In the genomic region with DNA sequence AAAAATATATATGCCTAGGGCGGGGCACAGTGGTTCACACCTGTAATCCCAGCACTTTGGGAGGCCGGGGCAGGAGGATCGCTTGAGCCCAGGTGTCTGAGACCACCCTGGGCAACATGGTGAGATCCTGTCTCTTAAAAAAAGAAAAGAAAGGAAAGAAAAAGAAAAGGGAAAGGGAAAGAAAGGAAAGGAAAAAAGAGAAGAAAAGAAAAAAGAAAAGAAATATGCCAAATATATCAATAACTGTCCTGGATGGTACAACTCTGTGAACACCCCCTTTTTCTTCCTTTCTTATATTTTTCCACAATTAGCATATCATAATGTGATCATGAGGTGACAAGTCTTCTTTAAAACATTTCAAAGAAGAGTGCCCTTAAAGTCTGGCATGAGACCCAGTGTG, we compare ENCODE assay signal across 20 cellular contexts. TPM values are rescaled to one million over a fixed set of nuclear protein-coding genes. Genes with fewer than 3 reads are reported as not detected.
"Had no signal": no experiment of that assay in that cellular context is flagged by ENCODE, and none has a peak within 500 bp of the region (broad histone marks: within the 10 kb centered on the region; RNA-seq: fewer than 3 reads in every experiment).

No MANE protein-coding gene starts in this region.

- H3K36me3 ChIP-seq: cardiac muscle cell, colonic mucosa, neutrophil, suprapubic skin, upper lobe of right lung had no signal

- H3K4me3 Mint-ChIP-seq: activated CD4-positive, alpha-beta T cell treated with anti-CD3 and anti-CD28 coated beads, Interleukin-2, amount 10 ng/mL, durations not matched to agents 7 days and 5 days; activated T-helper 1 cell treated with anti-CD3 and anti-CD28 coated beads, Interleukin-12 subunit alpha, Interleukin-12 subunit beta, Interleukin-2, Interleukin-4 antibody, amounts not matched to agents 30 ng/mL and 10 ng/mL and 1 ng/mL, durations not matched to agents 14 hours and 24 hours and 36 hours; stimulated activated memory B cell treated with anti-CD40 and anti-IgM and Interleukin-4, amounts not matched to agents 10 μg/mL and 1 μg/mL and 100 μg/mL, for 72 hours had no signal

- H3K27ac ChIP-seq: cardiac muscle cell, colonic mucosa, foreskin keratinocyte, neutrophil, parathyroid adenoma, SJSA1, upper lobe of right lung had no signal

- H3K27me3 ChIP-seq: cardiac muscle cell, colonic mucosa, foreskin keratinocyte, neutrophil, SJSA1, suprapubic skin, upper lobe of right lung had no signal

- DNase-seq: activated CD4-positive, alpha-beta T cell treated with anti-CD3 and anti-CD28 coated beads, Interleukin-2, amount 10 ng/mL, durations not matched to agents 7 days and 5 days; activated CD4-positive, CD25-positive, alpha-beta regulatory T cell; activated naive CD4-positive, alpha-beta T cell treated with Interleukin-2 at 50 U/mL for 16 hours; aorta; colonic mucosa; effector CD4-positive, alpha-beta T cell; foreskin keratinocyte; head of caudate nucleus; left cardiac atrium; stimulated activated CD4-positive, alpha-beta T cell treated with anti-CD3 and anti-CD28 coated beads, Interleukin-2, amount 100 ng/mL, for 48 hours; SW 1271; upper lobe of right lung had no signal

- H3K27ac Mint-ChIP-seq: activated CD4-positive, alpha-beta T cell treated with anti-CD3 and anti-CD28 coated beads, Interleukin-2, amount 10 ng/mL, durations not matched to agents 7 days and 5 days; activated T-helper 1 cell treated with anti-CD3 and anti-CD28 coated beads, Interleukin-12 subunit alpha, Interleukin-12 subunit beta, Interleukin-2, Interleukin-4 antibody, amounts not matched to agents 30 ng/mL and 10 ng/mL and 1 ng/mL, durations not matched to agents 14 hours and 24 hours and 36 hours; stimulated activated memory B cell treated with anti-CD40 and anti-IgM and Interleukin-4, amounts not matched to agents 10 μg/mL and 1 μg/mL and 100 μg/mL, for 72 hours had no signal

- H3K9me3 ChIP-seq: colonic mucosa, neutrophil, SJSA1, suprapubic skin, upper lobe of right lung had no signal

- H3K9me3 Mint-ChIP-seq: activated CD4-positive, alpha-beta T cell treated with anti-CD3 and anti-CD28 coated beads, Interleukin-2, amount 10 ng/mL, durations not matched to agents 7 days and 5 days; activated T-helper 1 cell treated with anti-CD3 and anti-CD28 coated beads, Interleukin-12 subunit alpha, Interleukin-12 subunit beta, Interleukin-2, Interleukin-4 antibody, amounts not matched to agents 30 ng/mL and 10 ng/mL and 1 ng/mL, durations not matched to agents 14 hours and 24 hours and 36 hours; stimulated activated memory B cell treated with anti-CD40 and anti-IgM and Interleukin-4, amounts not matched to agents 10 μg/mL and 1 μg/mL and 100 μg/mL, for 72 hours had no signal

- H3K36me3 Mint-ChIP-seq: stimulated activated memory B cell treated with anti-CD40 and anti-IgM and Interleukin-4, amounts not matched to agents 10 μg/mL and 1 μg/mL and 100 μg/mL, for 72 hours had no signal

- H3K4me1 ChIP-seq: parathyroid adenoma had no signal

- ATAC-seq: foreskin keratinocyte; left cardiac atrium; stimulated activated memory B cell treated with anti-CD40 and anti-IgM and Interleukin-4, amounts not matched to agents 10 μg/mL and 1 μg/mL and 100 μg/mL, for 72 hours; upper lobe of right lung had no signal

- H3K4me3 ChIP-seq: cardiac muscle cell, colonic mucosa, lung, SJSA1, suprapubic skin, upper lobe of right lung had no signal

RNA-seq across cellular contexts. Expression of gene CUEDC1, which starts 44.8 kb away (rescaled TPM):
- total RNA-seq: activated T-helper 1 cell treated with anti-CD3 and anti-CD28 coated beads, Interleukin-12 subunit alpha, Interleukin-12 subunit beta, Interleukin-2, Interleukin-4 antibody, amounts not matched to agents 30 ng/mL and 10 ng/mL and 1 ng/mL, durations not matched to agents 14 hours and 24 hours and 36 hours had no signal
